Comparison of ENCODE assay signal across 17 cellular contexts in genomic region chr1:234826352-234826751, GRCh38.
"Had no signal": no experiment of that assay in that cellular context is flagged by ENCODE, and none has a peak within 500 bp of the region (broad histone marks: within the 10 kb centered on the region; RNA-seq: fewer than 3 reads in every experiment).

No MANE protein-coding gene starts in this region.

- H3K27me3 Mint-ChIP-seq: stimulated activated memory B cell treated with anti-CD40 and anti-IgM and Interleukin-4, amounts not matched to agents 10 μg/mL and 1 μg/mL and 100 μg/mL, for 72 hours had no signal

- H3K4me3 Mint-ChIP-seq: endodermal cell; mesothelial cell of epicardium; nephron progenitor cell; stimulated activated memory B cell treated with anti-CD40 and anti-IgM and Interleukin-4, amounts not matched to agents 10 μg/mL and 1 μg/mL and 100 μg/mL, for 72 hours; stimulated activated naive CD8-positive, alpha-beta T cell treated with anti-CD3 and anti-CD28 coated beads, Interleukin-15, amount 100 ng/mL, for 72 hours had no signal

- H3K4me1 ChIP-seq: foreskin keratinocyte, spleen, testis, tibial nerve had no signal

- H3K27me3 ChIP-seq: neutrophil, spleen, testis, tibial nerve had no signal

- H3K4me1 Mint-ChIP-seq: endodermal cell; stimulated activated memory B cell treated with anti-CD40 and anti-IgM and Interleukin-4, amounts not matched to agents 10 μg/mL and 1 μg/mL and 100 μg/mL, for 72 hours had no signal

- DNase-seq: effector CD4-positive, alpha-beta T cell; endodermal cell; erythroblast; foreskin keratinocyte; nephron progenitor cell; spleen; stimulated activated CD4-positive, alpha-beta T cell treated with anti-CD3 and anti-CD28 coated beads, Interleukin-15, amount 100 ng/mL, for 24 hours; stimulated activated CD4-positive, alpha-beta T cell treated with anti-CD3 and anti-CD28 coated beads, Interleukin-1b, Interleukin-23, amount 100 ng/mL, for 48 hours; stimulated activated CD4-positive, alpha-beta T cell treated with anti-CD3 and anti-CD28 coated beads, Interleukin-4, amount 100 ng/mL, for 24 hours; stimulated activated naive CD8-positive, alpha-beta T cell treated with anti-CD3 and anti-CD28 coated beads, Interleukin-15, amount 100 ng/mL, for 72 hours; testis had no signal

- H3K27ac ChIP-seq: coronary artery, foreskin keratinocyte, neutrophil, spleen, testis, tibial nerve had no signal

- ATAC-seq: foreskin keratinocyte; sciatic nerve; stimulated activated memory B cell treated with anti-CD40 and anti-IgM and Interleukin-4, amounts not matched to agents 10 μg/mL and 1 μg/mL and 100 μg/mL, for 72 hours; stimulated activated naive CD8-positive, alpha-beta T cell treated with anti-CD3 and anti-CD28 coated beads, Interleukin-15, amount 100 ng/mL, for 72 hours had no signal

- H3K9me3 ChIP-seq: neutrophil, spleen, testis, tibial nerve had no signal

- H3K4me3 ChIP-seq: coronary artery, spleen, testis, tibial nerve had no signal

- H3K9me3 Mint-ChIP-seq: endodermal cell; stimulated activated memory B cell treated with anti-CD40 and anti-IgM and Interleukin-4, amounts not matched to agents 10 μg/mL and 1 μg/mL and 100 μg/mL, for 72 hours; stimulated activated naive CD8-positive, alpha-beta T cell treated with anti-CD3 and anti-CD28 coated beads, Interleukin-15, amount 100 ng/mL, for 72 hours had no signal

- H3K27ac Mint-ChIP-seq: endodermal cell; mesothelial cell of epicardium; nephron progenitor cell; stimulated activated memory B cell treated with anti-CD40 and anti-IgM and Interleukin-4, amounts not matched to agents 10 μg/mL and 1 μg/mL and 100 μg/mL, for 72 hours; stimulated activated naive CD8-positive, alpha-beta T cell treated with anti-CD3 and anti-CD28 coated beads, Interleukin-15, amount 100 ng/mL, for 72 hours had no signal

- H3K36me3 Mint-ChIP-seq: mesothelial cell of epicardium; stimulated activated memory B cell treated with anti-CD40 and anti-IgM and Interleukin-4, amounts not matched to agents 10 μg/mL and 1 μg/mL and 100 μg/mL, for 72 hours had no signal

- H3K36me3 ChIP-seq: neutrophil, spleen, tibial nerve had no signal
